ENCODE assay signal across 8 cellular contexts in genomic region chr5:179620703-179621350, GRCh38. TPM values are rescaled to one million over a fixed set of nuclear protein-coding genes. Genes with fewer than 3 reads are reported as not detected.
A peak's percentile ranks its signal among the peaks of the same experiment; 100 is the strongest.
DNase-seq lines count a peak whose midpoint lies in the region; ATAC-seq and TF ChIP-seq lines count a peak whose summit lies in the region.

No MANE protein-coding gene starts in this region.

- no peak for DNase-seq in BJ (ENCODE audit: low read depth)
- no peak for DNase-seq in LNCaP clone FGC (ENCODE audit: low read depth)
- no peak for DNase-seq in colonic mucosa
- no peak for DNase-seq in natural killer cell
- DNase-seq in epidermal melanocyte (ENCODE audit: insufficient read length, low spot score): no peak
- DNase-seq in NCI-H748 treated with DMSO at 0.1 percent for 48 hours (lab: John Stamatoyannopoulos, UW): no peak
- DNase-seq in occipital lobe (lab: John Stamatoyannopoulos, UW): no peak
- DNase-seq in HEK293T (ENCODE audit: extremely low spot score): no peak

- H3K36me3 Mint-ChIP-seq in natural killer cell: peaks cover 56% of the 10 kb centered on the region

- H3K9ac ChIP-seq in colonic mucosa (ENCODE audit: low read depth in 2 of 2, low read length in 2 of 2): peak overlapping the region in 1 of 2 donors; percentile 46

- H3K27me3 ChIP-seq in BJ (ENCODE audit: control insufficient read depth, insufficient read depth, low read length): no peaks in the 10 kb centered on the region
- H3K27me3 ChIP-seq in colonic mucosa: no peaks in the 10 kb centered on the region

- H3K9me3 ChIP-seq in colonic mucosa: no peaks in the 10 kb centered on the region

- no peak overlapping the region for H3K27ac ChIP-seq in colonic mucosa

- POLR2A ChIA-PET in BJ (lab: Charles Lee) (interaction anchor here (0.5 kb wide), 1 partner anchor 56 kb away, joined by 3 read pairs; no protein-coding TSS in a partner anchor), HEK293T (lab: Yijun Ruan, JAX) (interaction anchor here (0.6 to 2.6 kb wide), 3 partner anchors 8 to 111 kb away, joined by 3 to 10 read pairs (median 4); no protein-coding TSS in a partner anchor)

- peaks cover 8% of the 10 kb centered on the region for H3K4me1 ChIP-seq in colonic mucosa

- peak overlapping the region; percentile 97 for H3K4me3 Mint-ChIP-seq in natural killer cell

- H3K9me3 Mint-ChIP-seq in natural killer cell: no peaks in the 10 kb centered on the region

- peak overlapping the region; percentile 98 to 99 for H3K27ac Mint-ChIP-seq in natural killer cell

- H3K4me3 ChIP-seq in BJ (ENCODE audit: low read depth, low read length): peak overlapping the region; percentile 94
- H3K4me3 ChIP-seq in LNCaP clone FGC (ENCODE audit: low read depth, low read length): peak overlapping the region; percentile 95
- H3K4me3 ChIP-seq in colonic mucosa: peak overlapping the region; percentile 98

- peaks cover 19% of the 10 kb centered on the region for H3K36me3 ChIP-seq in BJ (ENCODE audit: control insufficient read depth, insufficient read depth, low read length)
- H3K36me3 ChIP-seq in colonic mucosa: peaks cover 26% of the 10 kb centered on the region

- ATAC-seq in natural killer cell: no peak

- CTCF ChIA-PET in BJ (lab: Yijun Ruan, JAX) (interaction anchor here (1.4 to 1.6 kb wide), 2 partner anchors 9 to 10 kb away, joined by 4 to 8 read pairs; no protein-coding TSS in a partner anchor), HEK293T (lab: Yijun Ruan, JAX) (no interaction called here)

- peaks cover 88% of the 10 kb centered on the region in 2 donors for H3K4me1 Mint-ChIP-seq in natural killer cell

- no peaks in the 10 kb centered on the region for H3K27me3 Mint-ChIP-seq in natural killer cell (ENCODE audit: low read depth in 2 of 2)

- TF ChIP-seq CTCF in BJ (IDR thresholded peaks at IDR 0.05; ENCODE audit: insufficient read depth, low read depth, low read length) (no peak), LNCaP clone FGC (IDR thresholded peaks at IDR 0.05; ENCODE audit: control insufficient read depth, extremely low read depth, insufficient read depth) (no peak), colonic mucosa (IDR thresholded peaks at IDR 0.05) (no peak), natural killer cell (IDR thresholded peaks at IDR 0.05) (no peak)

- intact Hi-C loops in colonic mucosa (cut with DNase I) (no loop called here), natural killer cell (cut with micrococcal nuclease) (loop anchor here (5.0 to 10.0 kb wide), 2 partner anchors 64 to 114 kb away; partner anchors contain the start of gene MAML1)

TF ChIP-seq in HEK293T, 16 proteins besides CTCF, POLR2A, EP300 and RAD21:
- TF ChIP-seq TARDBP (IDR thresholded peaks at IDR 0.05): no peak
- TF ChIP-seq NFRKB (IDR thresholded peaks at IDR 0.05): no peak
- TF ChIP-seq SP1 (IDR thresholded peaks at IDR 0.05): no peak
- TF ChIP-seq HDGF (IDR thresholded peaks at IDR 0.05; ENCODE audit: borderline replicate concordance): no peak
- TF ChIP-seq SUZ12 (IDR thresholded peaks at IDR 0.05): no peak
- TF ChIP-seq, protein P1, sequence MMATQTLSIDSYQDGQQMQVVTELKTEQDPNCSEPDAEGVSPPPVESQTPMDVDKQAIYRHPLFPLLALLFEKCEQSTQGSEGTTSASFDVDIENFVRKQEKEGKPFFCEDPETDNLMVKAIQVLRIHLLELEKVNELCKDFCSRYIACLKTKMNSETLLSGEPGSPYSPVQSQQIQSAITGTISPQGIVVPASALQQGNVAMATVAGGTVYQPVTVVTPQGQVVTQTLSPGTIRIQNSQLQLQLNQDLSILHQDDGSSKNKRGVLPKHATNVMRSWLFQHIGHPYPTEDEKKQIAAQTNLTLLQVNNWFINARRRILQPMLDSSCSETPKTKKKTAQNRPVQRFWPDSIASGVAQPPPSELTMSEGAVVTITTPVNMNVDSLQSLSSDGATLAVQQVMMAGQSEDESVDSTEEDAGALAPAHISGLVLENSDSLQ (IDR thresholded peaks at IDR 0.05): no peak
- no peak for TF ChIP-seq CTBP1 (IDR thresholded peaks at IDR 0.05; ENCODE audit: borderline replicate concordance)
- TF ChIP-seq LEF1 (IDR thresholded peaks at IDR 0.05; ENCODE audit: borderline replicate concordance): no peak
- no peak for TF ChIP-seq FOXM1 (IDR thresholded peaks at IDR 0.05; ENCODE audit: borderline replicate concordance)
- TF ChIP-seq ELF4 (IDR thresholded peaks at IDR 0.05): no peak

RNA-seq across cellular contexts. Expression of gene HNRNPH1, which starts 2.6 kb away (rescaled TPM):
- 142 and 247 TPM in 2 replicates for polyA plus RNA-seq in BJ (2011; rRNA removed)
- 293 and 335 TPM in 2 replicates for polyA minus RNA-seq in BJ (2011; rRNA and poly(A)+ RNA removed)
- total RNA-seq in colonic mucosa (100 to 1,000 TPM; 332 to 510 TPM), natural killer cell (1,000 to 10,000 TPM; 1,749 to 2,212 (median 1,853) TPM), occipital lobe (755 TPM)
